Comparison of ENCODE assay signal across 24 cellular contexts in the genomic region with DNA sequence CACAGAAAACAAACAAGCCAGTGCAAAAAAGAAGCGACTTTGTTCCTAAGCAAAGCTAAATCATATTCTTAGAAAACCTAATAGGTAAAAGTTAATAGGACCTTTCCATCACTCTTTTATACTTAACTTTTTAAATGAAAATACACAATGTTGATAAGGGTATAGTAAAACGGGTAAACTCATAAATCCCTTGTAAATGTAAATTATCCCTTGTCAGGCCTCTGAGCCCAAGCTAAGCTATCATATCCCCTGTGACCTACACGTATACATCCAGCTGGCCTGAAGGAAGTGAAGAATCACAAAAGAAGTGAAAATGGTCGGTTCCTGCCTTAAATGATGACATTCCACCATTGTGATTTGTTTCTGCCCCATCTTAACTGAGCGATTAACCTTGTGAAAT.
"Had no signal": no experiment of that assay in that cellular context is flagged by ENCODE, and none has a peak within 500 bp of the region (broad histone marks: within the 10 kb centered on the region; RNA-seq: fewer than 3 reads in every experiment).

No MANE protein-coding gene starts in this region.

- H3K9me3 ChIP-seq: gastrocnemius medialis had no signal

- DNase-seq: activated CD4-positive, alpha-beta T cell treated with anti-CD3 and anti-CD28 coated beads, Interleukin-2, amount 10 ng/mL, durations not matched to agents 24 days and 14 days; activated CD4-positive, CD25-positive, alpha-beta regulatory T cell; activated CD8-positive, alpha-beta memory T cell treated with anti-CD3 and anti-CD28 coated beads, Interleukin-2, amount 50 U/mL, for 4 hours; activated effector memory CD4-positive, alpha-beta T cell treated with Interleukin-2 at 50 U/mL for 16 hours; activated naive CD4-positive, alpha-beta T cell treated with anti-CD3 and anti-CD28 coated beads, Interleukin-2, amount 10 ng/mL, durations not matched to agents 7 days and 5 days; activated naive CD8-positive, alpha-beta T cell treated with anti-CD3 and anti-CD28 coated beads, Interleukin-2, amount 50 U/mL, for 24 hours; activated T-cell treated with anti-CD3 and anti-CD28 coated beads, Interleukin-2, amount 50 U/mL, for 4 hours; aorta; brain microvascular endothelial cell; effector CD4-positive, alpha-beta T cell; gastrocnemius medialis; head of caudate nucleus; immature natural killer cell; kidney glomerular epithelial cell; stimulated activated CD4-positive, alpha-beta T cell treated with anti-CD3 and anti-CD28 coated beads, Interleukin-12 subunit alpha, Interleukin-12 subunit beta, amount 100 ng/mL, for 4 hours; stimulated activated CD4-positive, alpha-beta T cell treated with anti-CD3 and anti-CD28 coated beads, Interleukin-1b, Interleukin-23, amount 100 ng/mL, for 48 hours; stimulated activated CD8-positive, alpha-beta memory T cell treated with anti-CD3 and anti-CD28 coated beads, Interleukin-4, amount 100 ng/mL, for 48 hours; stimulated activated naive CD4-positive, alpha-beta T cell; T-cell; T-helper 9 cell had no signal

- H3K27ac ChIP-seq: brain microvascular endothelial cell, coronary artery had no signal

- H3K27me3 Mint-ChIP-seq: activated CD4-positive, alpha-beta T cell treated with anti-CD3 and anti-CD28 coated beads, Interleukin-2, amount 10 ng/mL, durations not matched to agents 24 days and 14 days; activated naive CD4-positive, alpha-beta T cell treated with anti-CD3 and anti-CD28 coated beads, Interleukin-2, amount 10 ng/mL, durations not matched to agents 7 days and 5 days; activated naive CD8-positive, alpha-beta T cell treated with anti-CD3 and anti-CD28 coated beads, Interleukin-2, amount 50 U/mL, for 24 hours; central memory CD8-positive, alpha-beta T cell; progenitor cell of endocrine pancreas; T-cell had no signal

- ATAC-seq: activated naive CD8-positive, alpha-beta T cell treated with anti-CD3 and anti-CD28 coated beads, Interleukin-2, amount 50 U/mL, for 24 hours; activated T-cell treated with anti-CD3 and anti-CD28 coated beads, Interleukin-2, amount 50 U/mL, for 4 hours; esophagus mucosa; T-cell had no signal

- H3K9me3 Mint-ChIP-seq: activated CD4-positive, alpha-beta T cell treated with anti-CD3 and anti-CD28 coated beads, Interleukin-2, amount 10 ng/mL, durations not matched to agents 24 days and 14 days; activated naive CD4-positive, alpha-beta T cell treated with anti-CD3 and anti-CD28 coated beads, Interleukin-2, amount 10 ng/mL, durations not matched to agents 7 days and 5 days; activated naive CD8-positive, alpha-beta T cell treated with anti-CD3 and anti-CD28 coated beads, Interleukin-2, amount 50 U/mL, for 24 hours; activated T-cell treated with anti-CD3 and anti-CD28 coated beads, Interleukin-2, amount 50 U/mL, for 4 hours; central memory CD8-positive, alpha-beta T cell; immature natural killer cell; T-cell had no signal

- H3K27me3 ChIP-seq: brain microvascular endothelial cell, gastrocnemius medialis had no signal

- H3K4me3 Mint-ChIP-seq: activated CD4-positive, alpha-beta T cell treated with anti-CD3 and anti-CD28 coated beads, Interleukin-2, amount 10 ng/mL, durations not matched to agents 24 days and 14 days; activated naive CD4-positive, alpha-beta T cell treated with anti-CD3 and anti-CD28 coated beads, Interleukin-2, amount 10 ng/mL, durations not matched to agents 7 days and 5 days; activated naive CD8-positive, alpha-beta T cell treated with anti-CD3 and anti-CD28 coated beads, Interleukin-2, amount 50 U/mL, for 24 hours; activated T-cell treated with anti-CD3 and anti-CD28 coated beads, Interleukin-2, amount 50 U/mL, for 4 hours; central memory CD8-positive, alpha-beta T cell; T-cell had no signal

- H3K27ac Mint-ChIP-seq: activated CD4-positive, alpha-beta T cell treated with anti-CD3 and anti-CD28 coated beads, Interleukin-2, amount 10 ng/mL, durations not matched to agents 24 days and 14 days; activated naive CD4-positive, alpha-beta T cell treated with anti-CD3 and anti-CD28 coated beads, Interleukin-2, amount 10 ng/mL, durations not matched to agents 7 days and 5 days; activated naive CD8-positive, alpha-beta T cell treated with anti-CD3 and anti-CD28 coated beads, Interleukin-2, amount 50 U/mL, for 24 hours; progenitor cell of endocrine pancreas had no signal

- H3K36me3 ChIP-seq: brain microvascular endothelial cell, gastrocnemius medialis had no signal

- H3K4me3 ChIP-seq: coronary artery, gastrocnemius medialis had no signal
